In genomic region chr19:42652021-42652420, GRCh38 we compare ENCODE assay signal across 41 cellular contexts. TPM values are rescaled to one million over a fixed set of nuclear protein-coding genes. Genes with fewer than 3 reads are reported as not detected.
"Had no signal": no experiment of that assay in that cellular context is flagged by ENCODE, and none has a peak within 500 bp of the region (broad histone marks: within the 10 kb centered on the region; RNA-seq: fewer than 3 reads in every experiment).

No MANE protein-coding gene starts in this region.

- H3K36me3 ChIP-seq: adrenal gland, ascending aorta, brain microvascular endothelial cell, breast epithelium, cardiac muscle cell had no signal

- H3K4me3 ChIP-seq: adrenal gland, ascending aorta, body of pancreas, breast epithelium, cardiac muscle cell had no signal

- H3K4me1 Mint-ChIP-seq: activated naive CD4-positive, alpha-beta T cell treated with anti-CD3 and anti-CD28 coated beads, Interleukin-2, amount 10 ng/mL, durations not matched to agents 7 days and 5 days; activated naive CD4-positive, alpha-beta T cell treated with anti-CD3 and anti-CD28 coated beads, Interleukin-2, amount 50 U/mL, for 24 hours; activated naive CD8-positive, alpha-beta T cell treated with anti-CD3 and anti-CD28 coated beads for 36 hours; activated naive CD8-positive, alpha-beta T cell treated with anti-CD3 and anti-CD28 coated beads, Interleukin-2, amount 10 ng/mL, durations not matched to agents 7 days and 5 days; activated naive CD8-positive, alpha-beta T cell treated with anti-CD3 and anti-CD28 coated beads, Interleukin-2, amount 50 U/mL, for 24 hours; activated T-helper 17 cell treated with anti-CD3 and anti-CD28 coated beads, Interleukin-2, amount 50 U/mL, for 72 hours; brain; central memory CD8-positive, alpha-beta T cell had no signal

- FAIRE-seq: astrocyte had no signal

- H3K27me3 ChIP-seq: adrenal gland, ascending aorta, body of pancreas, brain microvascular endothelial cell, breast epithelium, cardiac muscle cell had no signal

- H3K36me3 Mint-ChIP-seq: activated naive CD4-positive, alpha-beta T cell treated with anti-CD3 and anti-CD28 coated beads, Interleukin-2, amount 10 ng/mL, durations not matched to agents 7 days and 5 days; activated naive CD4-positive, alpha-beta T cell treated with anti-CD3 and anti-CD28 coated beads, Interleukin-2, amount 50 U/mL, for 24 hours; activated naive CD4-positive, alpha-beta T cell treated with anti-CD3 and anti-CD28 coated beads, Interleukin-2, amount 50 U/mL, for 72 hours; activated naive CD8-positive, alpha-beta T cell; activated naive CD8-positive, alpha-beta T cell treated with anti-CD3 and anti-CD28 coated beads for 36 hours; activated naive CD8-positive, alpha-beta T cell treated with anti-CD3 and anti-CD28 coated beads, Interleukin-2, amount 10 ng/mL, durations not matched to agents 7 days and 5 days had no signal

- H3K9me3 ChIP-seq: adrenal gland, ascending aorta, body of pancreas, breast epithelium had no signal

- ATAC-seq: activated naive CD4-positive, alpha-beta T cell treated with anti-CD3 and anti-CD28 coated beads, Interleukin-2, amount 50 U/mL, for 72 hours; activated naive CD8-positive, alpha-beta T cell treated with anti-CD3 and anti-CD28 coated beads, Interleukin-2, amount 50 U/mL, for 24 hours; activated T-cell treated with anti-CD3 and anti-CD28 coated beads, Interleukin-2, amount 50 U/mL, for 4 hours; activated T-cell treated with anti-CD3 and anti-CD28 coated beads, Interleukin-2, amount 50 U/mL, for 72 hours; activated T-helper 17 cell treated with anti-CD3 and anti-CD28 coated beads, Interleukin-2, amount 50 U/mL, for 72 hours; body of pancreas had no signal

- DNase-seq: activated effector memory CD4-positive, alpha-beta T cell treated with anti-CD3 and anti-CD28 coated beads, Interleukin-2, amount 50 U/mL, for 16 hours; activated effector memory CD4-positive, alpha-beta T cell treated with Interleukin-2 at 50 U/mL for 16 hours; activated gamma-delta T cell; activated gamma-delta T cell treated with Interleukin-2 at 50 U/mL for 16 hours; activated naive CD4-positive, alpha-beta T cell; activated naive CD4-positive, alpha-beta T cell treated with anti-CD3 and anti-CD28 coated beads for 36 hours; activated naive CD4-positive, alpha-beta T cell treated with anti-CD3 and anti-CD28 coated beads, Interleukin-2, amount 10 ng/mL, durations not matched to agents 7 days and 5 days; activated naive CD4-positive, alpha-beta T cell treated with anti-CD3 and anti-CD28 coated beads, Interleukin-2, amount 50 U/mL, for 16 hours; activated naive CD4-positive, alpha-beta T cell treated with Interleukin-2 at 50 U/mL for 16 hours; activated naive CD8-positive, alpha-beta T cell treated with anti-CD3 and anti-CD28 coated beads for 36 hours; activated naive CD8-positive, alpha-beta T cell treated with anti-CD3 and anti-CD28 coated beads, Interleukin-2, amount 10 ng/mL, durations not matched to agents 7 days and 5 days; activated naive CD8-positive, alpha-beta T cell treated with anti-CD3 and anti-CD28 coated beads, Interleukin-2, amount 50 U/mL, for 24 hours; activated T-cell treated with anti-CD3 and anti-CD28 coated beads, Interleukin-2, amount 50 U/mL, for 24 hours; activated T-cell treated with anti-CD3 and anti-CD28 coated beads, Interleukin-2, amount 50 U/mL, for 4 hours; activated T-cell treated with anti-CD3 and anti-CD28 coated beads, Interleukin-2, amount 50 U/mL, for 48 hours; activated T-cell treated with anti-CD3 and anti-CD28 coated beads, Interleukin-2, amount 50 U/mL, for 72 hours; adrenal gland; amniotic stem cell; amygdala; anterior cingulate cortex; aorta; body of pancreas; brain microvascular endothelial cell; caudate nucleus; central memory CD4-positive, alpha-beta T cell; cerebellar nuclear complex had no signal

- H3K27ac Mint-ChIP-seq: activated naive CD4-positive, alpha-beta T cell treated with anti-CD3 and anti-CD28 coated beads for 36 hours; activated naive CD4-positive, alpha-beta T cell treated with anti-CD3 and anti-CD28 coated beads, Interleukin-2, amount 10 ng/mL, durations not matched to agents 7 days and 5 days; activated naive CD4-positive, alpha-beta T cell treated with anti-CD3 and anti-CD28 coated beads, Interleukin-2, amount 50 U/mL, for 24 hours; activated naive CD4-positive, alpha-beta T cell treated with anti-CD3 and anti-CD28 coated beads, Interleukin-2, amount 50 U/mL, for 72 hours; activated naive CD8-positive, alpha-beta T cell; activated naive CD8-positive, alpha-beta T cell treated with anti-CD3 and anti-CD28 coated beads for 36 hours; activated naive CD8-positive, alpha-beta T cell treated with anti-CD3 and anti-CD28 coated beads, Interleukin-2, amount 10 ng/mL, durations not matched to agents 7 days and 5 days; activated naive CD8-positive, alpha-beta T cell treated with anti-CD3 and anti-CD28 coated beads, Interleukin-2, amount 50 U/mL, for 24 hours; activated T-cell treated with anti-CD3 and anti-CD28 coated beads, Interleukin-2, amount 50 U/mL, for 24 hours; activated T-cell treated with anti-CD3 and anti-CD28 coated beads, Interleukin-2, amount 50 U/mL, for 72 hours; activated T-helper 1 cell treated with anti-CD3 and anti-CD28 coated beads, Interleukin-12 subunit alpha, Interleukin-12 subunit beta, Interleukin-2, Interleukin-4 antibody, amounts not matched to agents 30 ng/mL and 10 ng/mL and 1 ng/mL, durations not matched to agents 14 hours and 24 hours and 36 hours; activated T-helper 17 cell treated with anti-CD3 and anti-CD28 coated beads, Interleukin-2, amount 50 U/mL, for 72 hours; activated T-helper 2 cell treated with anti-CD3 and anti-CD28 coated beads, Interferon-gamma antibody, Interleukin-2, Interleukin-4, amounts not matched to agents 10 μg/mL and 5 μg/mL and 100 μg/mL, durations not matched to agents 14 hours and 24 hours and 36 hours; brain had no signal

- H3K4me3 Mint-ChIP-seq: activated naive CD4-positive, alpha-beta T cell treated with anti-CD3 and anti-CD28 coated beads for 36 hours; activated naive CD4-positive, alpha-beta T cell treated with anti-CD3 and anti-CD28 coated beads, Interleukin-2, amount 10 ng/mL, durations not matched to agents 7 days and 5 days; activated naive CD4-positive, alpha-beta T cell treated with anti-CD3 and anti-CD28 coated beads, Interleukin-2, amount 50 U/mL, for 24 hours; activated naive CD8-positive, alpha-beta T cell; activated naive CD8-positive, alpha-beta T cell treated with anti-CD3 and anti-CD28 coated beads for 36 hours; activated naive CD8-positive, alpha-beta T cell treated with anti-CD3 and anti-CD28 coated beads, Interleukin-2, amount 10 ng/mL, durations not matched to agents 7 days and 5 days; activated naive CD8-positive, alpha-beta T cell treated with anti-CD3 and anti-CD28 coated beads, Interleukin-2, amount 50 U/mL, for 24 hours; activated T-cell treated with anti-CD3 and anti-CD28 coated beads, Interleukin-2, amount 50 U/mL, for 24 hours; activated T-cell treated with anti-CD3 and anti-CD28 coated beads, Interleukin-2, amount 50 U/mL, for 4 hours; activated T-cell treated with anti-CD3 and anti-CD28 coated beads, Interleukin-2, amount 50 U/mL, for 72 hours; activated T-helper 1 cell treated with anti-CD3 and anti-CD28 coated beads, Interleukin-12 subunit alpha, Interleukin-12 subunit beta, Interleukin-2, Interleukin-4 antibody, amounts not matched to agents 30 ng/mL and 10 ng/mL and 1 ng/mL, durations not matched to agents 14 hours and 24 hours and 36 hours; activated T-helper 17 cell treated with anti-CD3 and anti-CD28 coated beads, Interleukin-2, amount 50 U/mL, for 72 hours; brain; central memory CD8-positive, alpha-beta T cell had no signal

- H3K9me3 Mint-ChIP-seq: activated naive CD4-positive, alpha-beta T cell treated with anti-CD3 and anti-CD28 coated beads for 36 hours; activated naive CD4-positive, alpha-beta T cell treated with anti-CD3 and anti-CD28 coated beads, Interleukin-2, amount 10 ng/mL, durations not matched to agents 7 days and 5 days; activated naive CD4-positive, alpha-beta T cell treated with anti-CD3 and anti-CD28 coated beads, Interleukin-2, amount 50 U/mL, for 24 hours; activated naive CD4-positive, alpha-beta T cell treated with anti-CD3 and anti-CD28 coated beads, Interleukin-2, amount 50 U/mL, for 72 hours; activated naive CD8-positive, alpha-beta T cell treated with anti-CD3 and anti-CD28 coated beads for 36 hours; activated naive CD8-positive, alpha-beta T cell treated with anti-CD3 and anti-CD28 coated beads, Interleukin-2, amount 10 ng/mL, durations not matched to agents 7 days and 5 days; activated naive CD8-positive, alpha-beta T cell treated with anti-CD3 and anti-CD28 coated beads, Interleukin-2, amount 50 U/mL, for 24 hours; activated T-cell treated with anti-CD3 and anti-CD28 coated beads, Interleukin-2, amount 50 U/mL, for 24 hours; activated T-cell treated with anti-CD3 and anti-CD28 coated beads, Interleukin-2, amount 50 U/mL, for 4 hours; activated T-cell treated with anti-CD3 and anti-CD28 coated beads, Interleukin-2, amount 50 U/mL, for 72 hours; activated T-helper 1 cell treated with anti-CD3 and anti-CD28 coated beads, Interleukin-12 subunit alpha, Interleukin-12 subunit beta, Interleukin-2, Interleukin-4 antibody, amounts not matched to agents 30 ng/mL and 10 ng/mL and 1 ng/mL, durations not matched to agents 14 hours and 24 hours and 36 hours; activated T-helper 17 cell treated with anti-CD3 and anti-CD28 coated beads, Interleukin-2, amount 50 U/mL, for 72 hours; activated T-helper 2 cell treated with anti-CD3 and anti-CD28 coated beads, Interferon-gamma antibody, Interleukin-2, Interleukin-4, amounts not matched to agents 10 μg/mL and 5 μg/mL and 100 μg/mL, durations not matched to agents 14 hours and 24 hours and 36 hours; central memory CD8-positive, alpha-beta T cell had no signal

- H3K27ac ChIP-seq: adrenal gland, ascending aorta, body of pancreas, brain microvascular endothelial cell, breast epithelium, cardiac muscle cell had no signal

- H3K4me1 ChIP-seq: adrenal gland, ascending aorta had no signal

RNA-seq across cellular contexts. Expression of gene CEACAM8, which starts 57.3 kb away (rescaled TPM):
- total RNA-seq: activated naive CD4-positive, alpha-beta T cell treated with anti-CD3 and anti-CD28 coated beads for 36 hours; activated naive CD4-positive, alpha-beta T cell treated with anti-CD3 and anti-CD28 coated beads, Interleukin-2, amount 50 U/mL, for 72 hours; activated naive CD8-positive, alpha-beta T cell treated with anti-CD3 and anti-CD28 coated beads for 36 hours; activated naive CD8-positive, alpha-beta T cell treated with anti-CD3 and anti-CD28 coated beads, Interleukin-2, amount 10 ng/mL, durations not matched to agents 7 days and 5 days; activated T-cell treated with anti-CD3 and anti-CD28 coated beads, Interleukin-2, amount 50 U/mL, for 4 hours; activated T-cell treated with anti-CD3 and anti-CD28 coated beads, Interleukin-2, amount 50 U/mL, for 72 hours; activated T-helper 1 cell treated with anti-CD3 and anti-CD28 coated beads, Interleukin-12 subunit alpha, Interleukin-12 subunit beta, Interleukin-2, Interleukin-4 antibody, amounts not matched to agents 30 ng/mL and 10 ng/mL and 1 ng/mL, durations not matched to agents 14 hours and 24 hours and 36 hours; activated T-helper 17 cell treated with anti-CD3 and anti-CD28 coated beads, Interleukin-2, amount 50 U/mL, for 72 hours; activated T-helper 2 cell treated with anti-CD3 and anti-CD28 coated beads, Interferon-gamma antibody, Interleukin-2, Interleukin-4, amounts not matched to agents 10 μg/mL and 5 μg/mL and 100 μg/mL, durations not matched to agents 14 hours and 24 hours and 36 hours; adrenal gland; ascending aorta; astrocyte; body of pancreas; breast epithelium; bronchial epithelial cell; cardiac muscle cell; cerebellum; chondrocyte had no signal
- polyA plus RNA-seq: adrenal gland had no signal
